Comparison of ENCODE assay signal across 1 cellular context in the genomic region with DNA sequence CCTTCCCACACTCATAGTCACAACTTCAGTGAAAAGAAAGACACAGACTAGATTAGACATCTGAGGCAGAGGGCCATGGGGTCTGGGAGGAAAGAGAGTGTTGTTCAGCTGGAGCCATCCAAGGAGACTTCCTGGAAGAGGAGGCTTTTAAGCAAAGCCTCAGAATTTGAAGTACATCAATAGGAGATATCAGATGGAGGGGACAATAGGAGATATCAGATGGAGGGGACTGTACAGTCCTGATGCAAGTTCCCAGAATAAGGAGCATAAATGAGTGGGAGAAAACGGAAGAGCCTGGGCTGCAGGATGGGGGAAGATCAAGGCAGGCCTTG.
A peak's percentile ranks its signal among the peaks of the same experiment; 100 is the strongest.
TF ChIP-seq lines count a peak whose summit lies in the region.

No MANE protein-coding gene starts in this region.

TF ChIP-seq in K562, 482 proteins besides CTCF, POLR2A, EP300 and RAD21:
- peak; percentile 96 for TF ChIP-seq ZFP36 (IDR thresholded peaks at IDR 0.05; ENCODE audit: low read depth, low read length, partially characterized antibody)
- TF ChIP-seq FOXA3 (CRISPR knock-in tag; conservative IDR thresholded peaks at IDR 0.05 in 1 of 2, IDR thresholded peaks at IDR 0.05 in 1 of 2), result no peak
- TF ChIP-seq BCOR (IDR thresholded peaks at IDR 0.05), result peak; percentile 38; the same call in 1 of the 2 replicates
- TF ChIP-seq KDM1A (IDR thresholded peaks at IDR 0.05), result peak in 1 of 2 experiments; percentile 25; a peak in 1 of 4 replicates
